Comparison of ENCODE assay signal across 16 cellular contexts in genomic region chrX:106716463-106716862, GRCh38. TPM values are rescaled to one million over a fixed set of nuclear protein-coding genes. Genes with fewer than 3 reads are reported as not detected.
A peak's percentile ranks its signal among the peaks of the same experiment; 100 is the strongest.
DNase-seq lines count a peak whose midpoint lies in the region; ATAC-seq, FAIRE-seq and TF ChIP-seq lines count a peak whose summit lies in the region.
"Had no signal": no experiment of that assay in that cellular context is flagged by ENCODE, and none has a peak within 500 bp of the region (broad histone marks: within the 10 kb centered on the region; RNA-seq: fewer than 3 reads in every experiment).

No MANE protein-coding gene starts in this region.

- POLR2A ChIA-PET in Caco-2 (lab: Charles Lee): interaction anchor here (1.3 kb wide), 1 partner anchor 23 kb away, joined by 4 read pairs; no protein-coding TSS in a partner anchor

- peak overlapping the region; percentile 60 for H3K4me3 Mint-ChIP-seq in Caco-2 (ENCODE audit: unreplicated experiment)
- H3K4me3 Mint-ChIP-seq: CD4-positive, CD25-positive, alpha-beta regulatory T cell; GM23338 had no signal

- no peaks in the 10 kb centered on the region for H3K36me3 Mint-ChIP-seq in Caco-2 (ENCODE audit: insufficient read depth, unreplicated experiment)
- H3K36me3 Mint-ChIP-seq: CD4-positive, CD25-positive, alpha-beta regulatory T cell had no signal

- BruUV-seq in Caco-2 (replicated peaks; lab: Mats Ljungman, UMichigan): TSS peak; percentile 43

- WGBS in smooth muscle cell (ENCODE audit: low lambda C conversion rate): 26% methylated on average over 1 of the region's 1 CpG

- ATAC-seq in left lobe of liver: peak; percentile 68
- ATAC-seq: GM23338 had no signal

- DNase-seq in Caco-2: no peak
- no peak for DNase-seq in left lobe of liver (ENCODE audit: low spot score)
- no peak for DNase-seq in smooth muscle cell (lab: John Stamatoyannopoulos, UW; ENCODE audit: unreplicated experiment)
- no peak for DNase-seq in NCI-H2107 treated with DMSO at 0.1 percent for 48 hours (lab: John Stamatoyannopoulos, UW; ENCODE audit: unreplicated experiment)
- no peak for DNase-seq in NCI-H748 treated with DMSO at 0.1 percent for 48 hours (lab: John Stamatoyannopoulos, UW)
- no peak for DNase-seq in activated gamma-delta T cell treated with Interleukin-2 at 50 U/mL for 16 hours
- DNase-seq in GM12892 (ENCODE audit: insufficient read length): no peak
- DNase-seq: 8988T; ACHN; CD4-positive, CD25-positive, alpha-beta regulatory T cell; DND-41; GDM1; H7 had no signal

- no peaks in the 10 kb centered on the region for H3K27me3 Mint-ChIP-seq in Caco-2 (ENCODE audit: insufficient read depth, unreplicated experiment)
- H3K27me3 Mint-ChIP-seq: CD4-positive, CD25-positive, alpha-beta regulatory T cell had no signal

- H3K4me2 ChIP-seq in smooth muscle cell: no peak overlapping the region
- H3K4me2 ChIP-seq: BLaER1 treated with 17β-estradiol and CSF1 and Interleukin-3, amounts not matched to agents 10 nM and 100 nM; GM23338 had no signal

- CTCF ChIA-PET in Caco-2 (lab: Charles Lee): no interaction called here

- FAIRE-seq in colon (lab: Jason Lieb, UNC) (peak; percentile 62), GM12892 (lab: Jason Lieb, UNC) (no peak)

- no peaks in the 10 kb centered on the region for H3K9me3 Mint-ChIP-seq in Caco-2 (ENCODE audit: unreplicated experiment)
- H3K9me3 Mint-ChIP-seq: GM23338 had no signal

- TF ChIP-seq CTCF in Caco-2 (IDR thresholded peaks at IDR 0.05; ENCODE audit: insufficient read depth in 1 of 2, low read depth in 1 of 2, low read length in 1 of 2, severe bottlenecking in 1 of 2, unreplicated experiment in 1 of 2) (no peak), smooth muscle cell (IDR thresholded peaks at IDR 0.05; ENCODE audit: borderline replicate concordance, insufficient read depth, poor library complexity, severe bottlenecking) (no peak)

- no peaks in the 10 kb centered on the region for H3F3A ChIP-seq in smooth muscle cell (ENCODE audit: low read depth)

- peak overlapping the region; percentile 56 for H3K27ac ChIP-seq in smooth muscle cell (ENCODE audit: low read depth)
- H3K27ac ChIP-seq: BLaER1 treated with 17β-estradiol and CSF1 and Interleukin-3, amounts not matched to agents 10 nM and 100 nM had no signal

- intact Hi-C loops in Caco-2 (cut with micrococcal nuclease; ENCODE audit: unreplicated experiment): loop anchor here (1.0 kb wide), 3 partner anchors 10 to 26 kb away; partner anchors contain the start of gene RNF128

- peaks cover 24% of the 10 kb centered on the region for H3K4me1 Mint-ChIP-seq in Caco-2 (ENCODE audit: low read depth, unreplicated experiment)
- H3K4me1 Mint-ChIP-seq: CD4-positive, CD25-positive, alpha-beta regulatory T cell; GM23338 had no signal

- H3K4me3 ChIP-seq in Caco-2 (ENCODE audit: low read depth, low read length): no peak overlapping the region
- H3K4me3 ChIP-seq in smooth muscle cell: no peak overlapping the region
- H3K4me3 ChIP-seq: BLaER1 treated with 17β-estradiol and CSF1 and Interleukin-3, amounts not matched to agents 10 nM and 100 nM; GM23338 had no signal

- H2AFZ ChIP-seq in smooth muscle cell (ENCODE audit: low read depth): no peak overlapping the region
- H2AFZ ChIP-seq: GM23338 had no signal

- no peaks in the 10 kb centered on the region for H3K27me3 ChIP-seq in Caco-2 (replicated peaks; ENCODE audit: control insufficient read depth, insufficient read depth, low read length)
- H3K27me3 ChIP-seq in smooth muscle cell (ENCODE audit: low read depth): no peaks in the 10 kb centered on the region

- H4K20me1 ChIP-seq in smooth muscle cell (ENCODE audit: low read depth): no peaks in the 10 kb centered on the region
- H4K20me1 ChIP-seq: BLaER1 treated with 17β-estradiol and CSF1 and Interleukin-3, amounts not matched to agents 10 nM and 100 nM had no signal

- TF ChIP-seq POLR2A in GM12892 (IDR thresholded peaks at IDR 0.05; ENCODE audit: low read depth, low read length): no peak

- peak overlapping the region; percentile 90 for H3K27ac Mint-ChIP-seq in Caco-2 (ENCODE audit: unreplicated experiment)
- H3K27ac Mint-ChIP-seq: GM23338 had no signal

- H3K79me2 ChIP-seq in smooth muscle cell (ENCODE audit: low read depth): no peaks in the 10 kb centered on the region

- H3K36me3 ChIP-seq in Caco-2 (ENCODE audit: control insufficient read depth, insufficient read depth, low read length) (no peaks in the 10 kb centered on the region), smooth muscle cell (ENCODE audit: low read depth) (no peaks in the 10 kb centered on the region)
- H3K36me3 ChIP-seq: BLaER1 treated with 17β-estradiol and CSF1 and Interleukin-3, amounts not matched to agents 10 nM and 100 nM had no signal

- peaks cover 37% of the 10 kb centered on the region for H3K4me1 ChIP-seq in Caco-2
- no peaks in the 10 kb centered on the region for H3K4me1 ChIP-seq in smooth muscle cell (ENCODE audit: low read depth)
- H3K4me1 ChIP-seq: BLaER1 treated with 17β-estradiol and CSF1 and Interleukin-3, amounts not matched to agents 10 nM and 100 nM had no signal

- no peak overlapping the region for H3K9ac ChIP-seq in smooth muscle cell (ENCODE audit: low read depth)
- H3K9ac ChIP-seq: BLaER1 treated with 17β-estradiol and CSF1 and Interleukin-3, amounts not matched to agents 10 nM and 100 nM had no signal

- no peaks in the 10 kb centered on the region for H3K9me3 ChIP-seq in Caco-2
- H3K9me3 ChIP-seq in smooth muscle cell (replicated peaks; ENCODE audit: low read depth): no peaks in the 10 kb centered on the region
- H3K9me3 ChIP-seq: BLaER1 treated with 17β-estradiol and CSF1 and Interleukin-3, amounts not matched to agents 10 nM and 100 nM had no signal

RNA-seq across cellular contexts. Expression of gene RNF128, which starts 10.0 kb away (rescaled TPM):
- total RNA-seq in Caco-2 (2022) (42.0 and 42.4 TPM in 2 replicates), left lobe of liver (39.3 TPM), smooth muscle cell (22.2 and 26.7 TPM in 2 replicates)
- polyA plus RNA-seq in smooth muscle cell: 13.2 and 13.6 TPM in 2 replicates
- polyA plus RNA-seq in GM12892 (2012; ENCODE audit: missing spikeins): not detected
- total RNA-seq: CD4-positive, CD25-positive, alpha-beta regulatory T cell had no signal
- polyA plus RNA-seq: CD4-positive, CD25-positive, alpha-beta regulatory T cell had no signal
